Comparison of ENCODE assay signal across 15 cellular contexts in the genomic region with DNA sequence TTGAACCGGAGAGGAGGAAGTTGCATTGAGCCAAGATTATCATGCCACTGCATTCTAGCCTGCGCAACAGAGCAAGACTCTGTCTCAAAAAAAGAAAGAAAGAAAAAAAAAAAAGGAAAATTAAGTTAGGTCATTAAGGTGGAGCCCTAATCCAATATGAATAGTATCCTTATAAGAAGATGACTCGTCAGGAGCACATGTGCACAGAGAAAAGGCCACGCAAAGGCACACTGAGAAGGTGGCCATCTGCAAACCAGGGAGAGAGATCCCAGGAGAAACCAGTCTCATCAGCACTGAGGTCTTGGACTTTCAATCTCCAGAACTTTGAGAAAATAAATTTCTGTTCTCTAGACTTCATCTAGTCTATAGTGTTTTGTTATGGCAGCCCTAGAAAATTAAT. TPM values are rescaled to one million over a fixed set of nuclear protein-coding genes. Genes with fewer than 3 reads are reported as not detected.
A peak's percentile ranks its signal among the peaks of the same experiment; 100 is the strongest.
DNase-seq lines count a peak whose midpoint lies in the region; ATAC-seq, FAIRE-seq and TF ChIP-seq lines count a peak whose summit lies in the region.
"Had no signal": no experiment of that assay in that cellular context is flagged by ENCODE, and none has a peak within 500 bp of the region (broad histone marks: within the 10 kb centered on the region; RNA-seq: fewer than 3 reads in every experiment).

No MANE protein-coding gene starts in this region.

- DNase-seq in activated naive CD4-positive, alpha-beta T cell treated with anti-CD3 and anti-CD28 coated beads for 36 hours: no peak
- no peak for DNase-seq in activated naive CD4-positive, alpha-beta T cell treated with anti-CD3 and anti-CD28 coated beads, Interleukin-2, amount 50 U/mL, for 16 hours
- DNase-seq in activated T-helper 1 cell treated with anti-CD3 and anti-CD28 coated beads, Interleukin-12 subunit alpha, Interleukin-12 subunit beta, Interleukin-2, Interleukin-4 antibody, amounts not matched to agents 30 ng/mL and 10 ng/mL and 1 ng/mL, durations not matched to agents 14 hours and 24 hours and 36 hours (ENCODE audit: low spot score): no peak
- no peak for DNase-seq in keratinocyte (ENCODE audit: low read depth, low spot score)
- DNase-seq in omental fat pad (ENCODE audit: low spot score): no peak
- no peak for DNase-seq in uterus
- DNase-seq: activated CD4-positive, alpha-beta T cell treated with anti-CD3 and anti-CD28 coated beads, Interleukin-2, amount 50 U/mL, for 1 hour; GF-D8; kidney glomerular epithelial cell; NCI-H1436; occipital lobe; stimulated activated CD4-positive, alpha-beta T cell treated with anti-CD3 and anti-CD28 coated beads, Interleukin-1b, Interleukin-23, amount 100 ng/mL, for 48 hours had no signal

- H3K9ac ChIP-seq in keratinocyte (ENCODE audit: control insufficient read depth, extremely low read depth, insufficient read depth, low read length): no peak overlapping the region
- no peak overlapping the region for H3K9ac ChIP-seq in subcutaneous abdominal adipose tissue (ENCODE audit: low read length in 5 of 5)

- peaks cover 17% of the 10 kb centered on the region for H3K36me3 Mint-ChIP-seq in activated naive CD4-positive, alpha-beta T cell treated with anti-CD3 and anti-CD28 coated beads for 36 hours (ENCODE audit: low read depth)
- peaks cover 57% of the 10 kb centered on the region for H3K36me3 Mint-ChIP-seq in activated T-helper 1 cell treated with anti-CD3 and anti-CD28 coated beads, Interleukin-12 subunit alpha, Interleukin-12 subunit beta, Interleukin-2, Interleukin-4 antibody, amounts not matched to agents 30 ng/mL and 10 ng/mL and 1 ng/mL, durations not matched to agents 14 hours and 24 hours and 36 hours (ENCODE audit: low read depth)
- H3K36me3 Mint-ChIP-seq: brain had no signal

- H3K9me3 ChIP-seq in keratinocyte (ENCODE audit: control insufficient read depth, low read depth, low read length) (no peaks in the 10 kb centered on the region), subcutaneous abdominal adipose tissue (ENCODE audit: control insufficient read depth in 5 of 5, low read length in 5 of 5) (no peaks in the 10 kb centered on the region), uterus (no peaks in the 10 kb centered on the region)

- dilution Hi-C loops in keratinocyte (cut with MboI; ENCODE audit: extremely low pct_ligation_motif_present, low sequenced_read_pairs): no loop called here

- H3K4me3 Mint-ChIP-seq in activated naive CD4-positive, alpha-beta T cell treated with anti-CD3 and anti-CD28 coated beads for 36 hours: no peak overlapping the region
- peak overlapping the region; percentile 50 for H3K4me3 Mint-ChIP-seq in activated T-helper 1 cell treated with anti-CD3 and anti-CD28 coated beads, Interleukin-12 subunit alpha, Interleukin-12 subunit beta, Interleukin-2, Interleukin-4 antibody, amounts not matched to agents 30 ng/mL and 10 ng/mL and 1 ng/mL, durations not matched to agents 14 hours and 24 hours and 36 hours

- H3K4me1 ChIP-seq in keratinocyte (ENCODE audit: control insufficient read depth, extremely low read depth, insufficient read depth, low read length) (peaks cover 71% of the 10 kb centered on the region), subcutaneous abdominal adipose tissue (ENCODE audit: control insufficient read depth in 5 of 5, insufficient read depth in 5 of 5, low read length in 5 of 5) (peaks cover 2 to 78% (median 61%) of the 10 kb centered on the region in 5 donors), uterus (peaks cover 0 to 5% of the 10 kb centered on the region in 2 donors)

- FAIRE-seq in keratinocyte (lab: Jason Lieb, UNC): no peak

- ATAC-seq in omental fat pad (ENCODE audit: low FRiP score) (no peak), HG02884 (IDR thresholded peaks at IDR 0.05; ENCODE audit: unreplicated experiment) (no peak)

- H3K9me3 Mint-ChIP-seq in activated naive CD4-positive, alpha-beta T cell treated with anti-CD3 and anti-CD28 coated beads for 36 hours: no peaks in the 10 kb centered on the region
- no peaks in the 10 kb centered on the region for H3K9me3 Mint-ChIP-seq in activated T-helper 1 cell treated with anti-CD3 and anti-CD28 coated beads, Interleukin-12 subunit alpha, Interleukin-12 subunit beta, Interleukin-2, Interleukin-4 antibody, amounts not matched to agents 30 ng/mL and 10 ng/mL and 1 ng/mL, durations not matched to agents 14 hours and 24 hours and 36 hours
- H3K9me3 Mint-ChIP-seq: brain had no signal

- TF ChIP-seq POLR2A in uterus (IDR thresholded peaks at IDR 0.05): no peak

- H3K27ac ChIP-seq in keratinocyte (ENCODE audit: control insufficient read depth, insufficient read depth, low read length) (peak overlapping the region; percentile 95), subcutaneous abdominal adipose tissue (ENCODE audit: low read depth, low read length) (peak overlapping the region; percentile 93), uterus (no peak overlapping the region)

- no peak overlapping the region for H2AFZ ChIP-seq in keratinocyte (ENCODE audit: control insufficient read depth, low read length)

- peaks cover 68% of the 10 kb centered on the region for H3K4me1 Mint-ChIP-seq in activated naive CD4-positive, alpha-beta T cell treated with anti-CD3 and anti-CD28 coated beads for 36 hours (ENCODE audit: low read depth)
- H3K4me1 Mint-ChIP-seq in activated T-helper 1 cell treated with anti-CD3 and anti-CD28 coated beads, Interleukin-12 subunit alpha, Interleukin-12 subunit beta, Interleukin-2, Interleukin-4 antibody, amounts not matched to agents 30 ng/mL and 10 ng/mL and 1 ng/mL, durations not matched to agents 14 hours and 24 hours and 36 hours (ENCODE audit: low read depth): peaks cover 71% of the 10 kb centered on the region

- intact Hi-C loops in activated naive CD4-positive, alpha-beta T cell treated with anti-CD3 and anti-CD28 coated beads for 36 hours (cut with micrococcal nuclease): loop anchor here (5.0 to 10.0 kb wide), 2 partner anchors 911 to 1214 kb away; a partner anchor contains a TSS
- intact Hi-C loops in activated T-helper 1 cell treated with anti-CD3 and anti-CD28 coated beads, Interleukin-12 subunit alpha, Interleukin-12 subunit beta, Interleukin-2, Interleukin-4 antibody, amounts not matched to agents 30 ng/mL and 10 ng/mL and 1 ng/mL, durations not matched to agents 14 hours and 24 hours and 36 hours (cut with micrococcal nuclease): no loop called here
- intact Hi-C loops in uterus (cut with DNase I; ENCODE audit: low total_unique reads): no loop called here

- no peaks in the 10 kb centered on the region for H3K27me3 Mint-ChIP-seq in activated naive CD4-positive, alpha-beta T cell treated with anti-CD3 and anti-CD28 coated beads for 36 hours (ENCODE audit: low read depth)
- no peaks in the 10 kb centered on the region for H3K27me3 Mint-ChIP-seq in activated T-helper 1 cell treated with anti-CD3 and anti-CD28 coated beads, Interleukin-12 subunit alpha, Interleukin-12 subunit beta, Interleukin-2, Interleukin-4 antibody, amounts not matched to agents 30 ng/mL and 10 ng/mL and 1 ng/mL, durations not matched to agents 14 hours and 24 hours and 36 hours (ENCODE audit: insufficient read depth)

- CTCF ChIA-PET in activated naive CD4-positive, alpha-beta T cell treated with anti-CD3 and anti-CD28 coated beads for 36 hours (lab: Charles Lee): no interaction called here

- H3K4me2 ChIP-seq in keratinocyte (ENCODE audit: control insufficient read depth, extremely low read depth, insufficient read depth, low read depth, low read length): peak overlapping the region; percentile 11

- no peak for TF ChIP-seq CTCF in keratinocyte (optimal IDR thresholded peaks at IDR 0.05 in 1 of 3, IDR thresholded peaks at IDR 0.05 in 1 of 3, conservative IDR thresholded peaks at IDR 0.05 in 1 of 3; ENCODE audit: extremely low read depth in 1 of 3, insufficient read depth in 2 of 3, low read length in 3 of 3)
- TF ChIP-seq CTCF in omental fat pad (IDR thresholded peaks at IDR 0.05): no peak
- TF ChIP-seq CTCF in uterus (IDR thresholded peaks at IDR 0.05): no peak

- H4K20me1 ChIP-seq in keratinocyte (ENCODE audit: control insufficient read depth, extremely low read depth, insufficient read depth, low read length): no peaks in the 10 kb centered on the region

- H3K27ac Mint-ChIP-seq in activated naive CD4-positive, alpha-beta T cell treated with anti-CD3 and anti-CD28 coated beads for 36 hours: peak overlapping the region; percentile 88
- H3K27ac Mint-ChIP-seq in activated T-helper 1 cell treated with anti-CD3 and anti-CD28 coated beads, Interleukin-12 subunit alpha, Interleukin-12 subunit beta, Interleukin-2, Interleukin-4 antibody, amounts not matched to agents 30 ng/mL and 10 ng/mL and 1 ng/mL, durations not matched to agents 14 hours and 24 hours and 36 hours: peak overlapping the region; percentile 81

- no peaks in the 10 kb centered on the region for H3K9me1 ChIP-seq in keratinocyte (ENCODE audit: control insufficient read depth, extremely low read depth, insufficient read depth, low read length)

- H3K79me2 ChIP-seq in keratinocyte (ENCODE audit: control insufficient read depth, insufficient read depth, low read length): peaks cover 35% of the 10 kb centered on the region

- no peaks in the 10 kb centered on the region for H3K27me3 ChIP-seq in keratinocyte (ENCODE audit: control insufficient read depth, extremely low read depth, insufficient read depth, low read length)
- H3K27me3 ChIP-seq in subcutaneous abdominal adipose tissue (ENCODE audit: control insufficient read depth in 5 of 5, insufficient read depth in 4 of 5, low read length in 5 of 5): no peaks in the 10 kb centered on the region
- no peaks in the 10 kb centered on the region for H3K27me3 ChIP-seq in uterus

- H3K36me3 ChIP-seq in keratinocyte (ENCODE audit: control insufficient read depth in 2 of 2, extremely low read depth in 1 of 2, insufficient read depth in 2 of 2, low read length in 2 of 2) (no peaks in the 10 kb centered on the region), subcutaneous abdominal adipose tissue (ENCODE audit: control insufficient read depth in 5 of 5, insufficient read depth in 5 of 5, low read length in 5 of 5) (no peaks in the 10 kb centered on the region), uterus (no peaks in the 10 kb centered on the region)

- H3K4me3 ChIP-seq in keratinocyte (ENCODE audit: control insufficient read depth in 2 of 3, extremely low read depth in 1 of 3, insufficient read depth in 2 of 3, low read depth in 1 of 3, low read length in 3 of 3) (no peak overlapping the region), subcutaneous abdominal adipose tissue (ENCODE audit: low read depth in 1 of 5, low read length in 5 of 5) (no peak overlapping the region), uterus (no peak overlapping the region)

RNA-seq across cellular contexts. Expression of a gene that starts 3.8 kb away (rescaled TPM):
- 10 to 100 TPM; 54.3 to 56.4 TPM for total RNA-seq in activated naive CD4-positive, alpha-beta T cell treated with anti-CD3 and anti-CD28 coated beads for 36 hours
- total RNA-seq in activated T-helper 1 cell treated with anti-CD3 and anti-CD28 coated beads, Interleukin-12 subunit alpha, Interleukin-12 subunit beta, Interleukin-2, Interleukin-4 antibody, amounts not matched to agents 30 ng/mL and 10 ng/mL and 1 ng/mL, durations not matched to agents 14 hours and 24 hours and 36 hours: 96.0 and 100 TPM in 2 replicates
- 117 to 140 TPM (median 124 TPM) in 3 replicates for polyA plus RNA-seq in keratinocyte
- polyA plus RNA-seq in keratinocyte (2011; ENCODE audit: low read depth): 152 TPM
- polyA plus RNA-seq in keratinocyte (2011; cell fraction: cytosol; rRNA removed): 107 and 149 TPM in 2 replicates
- polyA plus RNA-seq in keratinocyte (2011; cell fraction: nucleus; rRNA removed): 92.0 and 98.4 TPM in 2 replicates
- polyA plus RNA-seq in keratinocyte (2012; ENCODE audit: low replicate concordance): 72.9 and 89.8 TPM in 2 replicates
- 57.3 to 116 TPM (median 95.8 TPM) in 3 replicates for polyA minus RNA-seq in keratinocyte
- 92.5 TPM for polyA minus RNA-seq in keratinocyte (2011; cell fraction: cytosol; rRNA and poly(A)+ RNA removed)
- 47.6 and 69.2 TPM in 2 replicates for polyA minus RNA-seq in keratinocyte (2011; cell fraction: nucleus; rRNA and poly(A)+ RNA removed)
- total RNA-seq in omental fat pad (10 to 100 TPM; 67.0 to 90.3 (median 84.1) TPM), uterus (10 to 100 TPM; 11.5 to 37.1 (median 19.3) TPM)

RNA-seq across cellular contexts. Expression of a gene that starts 51.5 kb away (rescaled TPM):
- 10 to 100 TPM; 36.8 to 42.8 TPM for total RNA-seq in activated naive CD4-positive, alpha-beta T cell treated with anti-CD3 and anti-CD28 coated beads for 36 hours
- total RNA-seq in activated T-helper 1 cell treated with anti-CD3 and anti-CD28 coated beads, Interleukin-12 subunit alpha, Interleukin-12 subunit beta, Interleukin-2, Interleukin-4 antibody, amounts not matched to agents 30 ng/mL and 10 ng/mL and 1 ng/mL, durations not matched to agents 14 hours and 24 hours and 36 hours: 50.6 TPM in 2 replicates
- polyA plus RNA-seq in keratinocyte: 9.4 to 15.5 TPM (median 10.9 TPM) in 3 replicates
- polyA plus RNA-seq in keratinocyte (2011; ENCODE audit: low read depth): 34.1 TPM
- 12.8 and 15.1 TPM in 2 replicates for polyA plus RNA-seq in keratinocyte (2011; cell fraction: cytosol; rRNA removed)
- polyA plus RNA-seq in keratinocyte (2011; cell fraction: nucleus; rRNA removed): 8.5 and 9.9 TPM in 2 replicates
- 23.4 and 23.9 TPM in 2 replicates for polyA plus RNA-seq in keratinocyte (2012; ENCODE audit: low replicate concordance)
- polyA minus RNA-seq in keratinocyte: 4.8 to 11.2 TPM (median 10.6 TPM) in 3 replicates
- polyA minus RNA-seq in keratinocyte (2011; cell fraction: cytosol; rRNA and poly(A)+ RNA removed): 25.1 TPM
- polyA minus RNA-seq in keratinocyte (2011; cell fraction: nucleus; rRNA and poly(A)+ RNA removed): 5.2 and 8.1 TPM in 2 replicates
- total RNA-seq in omental fat pad (10 to 100 TPM; 68.1 to 95.9 (median 82.5) TPM), uterus (100 to 1,000 TPM in 2 of 4 donors, 10 to 100 TPM in 2; 35.0 to 576 (median 85.4) TPM)

Comparison
In these comparisons a context has a peak if more than half of its experiments do, and no peak if none do; other contexts are left out.
1. H3K27ac ChIP-seq: peak in keratinocyte (single experiment) and subcutaneous abdominal adipose tissue (single experiment); none in uterus (0 of 2).